ENCODE assay signal across 15 cellular contexts in the genomic region with DNA sequence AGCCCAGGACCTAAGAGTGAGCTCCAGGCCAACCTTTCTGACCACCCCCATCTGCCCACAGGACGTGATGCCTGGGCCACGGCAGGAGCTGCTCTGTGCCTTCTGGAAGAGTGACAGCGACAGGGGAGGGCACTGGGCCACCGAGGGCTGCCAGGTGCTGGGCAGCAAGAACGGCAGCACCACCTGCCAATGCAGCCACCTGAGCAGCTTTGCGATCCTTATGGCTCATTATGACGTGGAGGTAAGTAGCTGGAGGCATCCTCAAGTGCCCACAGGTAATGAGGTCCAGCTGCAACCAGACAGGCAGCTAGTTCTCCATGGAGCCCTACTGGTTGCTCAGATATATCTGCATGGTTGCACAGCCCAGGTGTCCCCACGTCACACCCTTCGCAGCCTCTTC. TPM values are rescaled to one million over a fixed set of nuclear protein-coding genes. Genes with fewer than 3 reads are reported as not detected.
DNase-seq lines count a peak whose midpoint lies in the region; ATAC-seq and TF ChIP-seq lines count a peak whose summit lies in the region.
"Had no signal": no experiment of that assay in that cellular context is flagged by ENCODE, and none has a peak within 500 bp of the region (broad histone marks: within the 10 kb centered on the region; RNA-seq: fewer than 3 reads in every experiment).

No MANE protein-coding gene starts in this region.

- no peak overlapping the region for H2AK5ac ChIP-seq in IMR-90 (ENCODE audit: low read depth, low read length)

- no peaks in the 10 kb centered on the region; the same call in 1 of the 2 replicates for H3K9me3 ChIP-seq in IMR-90 (ENCODE audit: control insufficient read depth, insufficient read depth, low read length)
- H3K9me3 ChIP-seq: ovary, tibial nerve had no signal

- no peak overlapping the region for H2BK15ac ChIP-seq in IMR-90 (ENCODE audit: low read depth, low read length)

- H3K27me3 ChIP-seq in IMR-90 (ENCODE audit: control insufficient read depth, insufficient read depth, low read length) = no peaks in the 10 kb centered on the region
- H3K27me3 ChIP-seq: ovary, tibial nerve had no signal

- H3K4me3 Mint-ChIP-seq in T-helper 1 cell treated with Interleukin-12 subunit alpha and Interleukin-12 subunit beta and Interleukin-4 antibody, amounts not matched to agents 30 μg/mL and 1 μg/mL, for 36 hours = no peak overlapping the region
- no peak overlapping the region for H3K4me3 Mint-ChIP-seq in naive B cell

- peaks cover 9% of the 10 kb centered on the region; the same call in 1 of the 2 replicates for H4K20me1 ChIP-seq in IMR-90 (ENCODE audit: insufficient read depth, low read length)

- H3K56ac ChIP-seq in IMR-90 (ENCODE audit: extremely low read depth, insufficient read depth, low read length) = no peak overlapping the region

- H3K27ac ChIP-seq in IMR-90 (ENCODE audit: insufficient read depth, low read length) = no peak overlapping the region
- H3K27ac ChIP-seq: ovary, tibial nerve had no signal

- H3K4ac ChIP-seq in IMR-90 (ENCODE audit: low read depth, low read length) = no peak overlapping the region

- CTCF ChIA-PET in IMR-90 (lab: Yijun Ruan, JAX) = interaction anchor here (0.8 kb wide), 1 partner anchor 332 kb away, joined by 4 read pairs; a partner anchor contains a TSS

- H3K4me2 ChIP-seq in IMR-90 (ENCODE audit: low read depth, low read length) = no peak overlapping the region
- H3K4me2 ChIP-seq: smooth muscle cell had no signal

- H3K18ac ChIP-seq in IMR-90 (ENCODE audit: low read depth, low read length) = no peak overlapping the region

- no TSS peak for BruUV-seq in IMR-90 (replicated peaks; lab: Mats Ljungman, UMichigan)

- peaks cover 0 to 4% of the 10 kb centered on the region in 2 experiments; a peak in 1 of 4 replicates for H3K79me1 ChIP-seq in IMR-90 (ENCODE audit: low read depth in 1 of 2, low read length in 2 of 2)

- peak; percentile 35 for DNase-seq in NCI-H146 (lab: John Stamatoyannopoulos, UW)
- DNase-seq in NCI-H146 treated with DMSO at 0.1 percent for 48 hours (lab: John Stamatoyannopoulos, UW; ENCODE audit: unreplicated experiment) = no peak
- no peak for DNase-seq in IMR-90
- DNase-seq in naive B cell = no peak
- DNase-seq: mesenchymal stem cell, NCI-H524, ovary, Right ventricle myocardium superior, T1000 had no signal

- H3K9me1 ChIP-seq in IMR-90 (ENCODE audit: insufficient read depth, low read length) = peaks cover 6% of the 10 kb centered on the region; the same call in 1 of the 2 replicates

- H3K36me3 ChIP-seq in IMR-90 (ENCODE audit: control insufficient read depth, insufficient read depth, low read length) = peaks cover 35% of the 10 kb centered on the region
- H3K36me3 ChIP-seq: ovary had no signal

- no peaks in the 10 kb centered on the region for H3K9me3 Mint-ChIP-seq in T-helper 1 cell treated with Interleukin-12 subunit alpha and Interleukin-12 subunit beta and Interleukin-4 antibody, amounts not matched to agents 30 μg/mL and 1 μg/mL, for 36 hours
- no peaks in the 10 kb centered on the region for H3K9me3 Mint-ChIP-seq in naive B cell

- H2AK9ac ChIP-seq in IMR-90 (replicated peaks; ENCODE audit: low read depth, low read length, poor library complexity) = peak overlapping the region; percentile 65

- no peak overlapping the region for H2BK20ac ChIP-seq in IMR-90 (ENCODE audit: low read depth, low read length)

- no peak overlapping the region for H3K14ac ChIP-seq in IMR-90 (replicated peaks; ENCODE audit: low read depth, low read length)

- no peak overlapping the region for H2BK120ac ChIP-seq in IMR-90 (ENCODE audit: low read depth, low read length)

- H3K36me3 Mint-ChIP-seq in T-helper 1 cell treated with Interleukin-12 subunit alpha and Interleukin-12 subunit beta and Interleukin-4 antibody, amounts not matched to agents 30 μg/mL and 1 μg/mL, for 36 hours (ENCODE audit: low read depth) = peaks cover 51% of the 10 kb centered on the region
- peaks cover 6 to 27% of the 10 kb centered on the region in 2 donors for H3K36me3 Mint-ChIP-seq in naive B cell

- H3K9ac ChIP-seq in IMR-90 (ENCODE audit: low read depth, low read length) = no peak overlapping the region

- TF ChIP-seq POLR2A in IMR-90 (IDR thresholded peaks at IDR 0.05; ENCODE audit: low read depth, low read length) = no peak

- H2BK5ac ChIP-seq in IMR-90 (ENCODE audit: low read depth, low read length, poor library complexity, severe bottlenecking) = no peak overlapping the region

- no peak overlapping the region for H4K91ac ChIP-seq in IMR-90 (ENCODE audit: insufficient read depth, low read depth, low read length)

- no peak for TF ChIP-seq CTCF in IMR-90 (conservative IDR thresholded peaks at IDR 0.05; ENCODE audit: low read depth, low read length)

- peaks cover 6% of the 10 kb centered on the region for H3K4me1 Mint-ChIP-seq in T-helper 1 cell treated with Interleukin-12 subunit alpha and Interleukin-12 subunit beta and Interleukin-4 antibody, amounts not matched to agents 30 μg/mL and 1 μg/mL, for 36 hours (ENCODE audit: low read depth)
- H3K4me1 Mint-ChIP-seq in naive B cell = peaks cover 20 to 40% (median 22%) of the 10 kb centered on the region in 3 donors

- no peak overlapping the region for H3K23ac ChIP-seq in IMR-90 (ENCODE audit: low read depth, low read length)

- H3K27ac Mint-ChIP-seq in T-helper 1 cell treated with Interleukin-12 subunit alpha and Interleukin-12 subunit beta and Interleukin-4 antibody, amounts not matched to agents 30 μg/mL and 1 μg/mL, for 36 hours = peak overlapping the region; percentile 62
- H3K27ac Mint-ChIP-seq in naive B cell = peak overlapping the region in 4 of 6 donors; percentile 72 to 91 (median 84)

- H2AFZ ChIP-seq in IMR-90 (replicated peaks; ENCODE audit: low read length, poor library complexity) = no peak overlapping the region

- no peaks in the 10 kb centered on the region for H3K27me3 Mint-ChIP-seq in T-helper 1 cell treated with Interleukin-12 subunit alpha and Interleukin-12 subunit beta and Interleukin-4 antibody, amounts not matched to agents 30 μg/mL and 1 μg/mL, for 36 hours (ENCODE audit: low read depth)
- no peaks in the 10 kb centered on the region for H3K27me3 Mint-ChIP-seq in naive B cell

- in situ Hi-C loops in IMR-90 (cut with MboI; ENCODE audit: low sequenced_read_pairs) = no loop called here

- H3K4me3 ChIP-seq in IMR-90 (ENCODE audit: insufficient read depth, low read depth, low read length) = no peak overlapping the region
- H3K4me3 ChIP-seq: ovary, smooth muscle cell, tibial nerve had no signal

- intact Hi-C loops in IMR-90 (cut with micrococcal nuclease) = no loop called here

- ATAC-seq in IMR-90 (ENCODE audit: low read depth) (no peak), naive B cell (ENCODE audit: low read depth in 2 of 2) (no peak), GM18870 (IDR thresholded peaks at IDR 0.05; ENCODE audit: unreplicated experiment) (no peak), HG03139 (IDR thresholded peaks at IDR 0.05; ENCODE audit: unreplicated experiment) (no peak)
- no peak for ATAC-seq in activated CD4-positive, CD25-positive, alpha-beta regulatory T cell treated with anti-CD3 and anti-CD28 coated beads, Interleukin-2, amount 50 U/mL, for 24 hours

- dilution Hi-C loops in IMR-90 (cut with HindIII; ENCODE audit: low sequenced_read_pairs, unreplicated experiment) = no loop called here

- H3K4me1 ChIP-seq in IMR-90 (ENCODE audit: control insufficient read depth, insufficient read depth, low read length) = no peaks in the 10 kb centered on the region

- no peak overlapping the region for H4K8ac ChIP-seq in IMR-90 (ENCODE audit: low read depth in 2 of 2, low read length in 2 of 2)

- 100% methylated on average over 4 of the region's 9 CpGs; no CpG with 5 or more reads in 1 of the 2 experiments for WGBS in IMR-90 (ENCODE audit: extremely low coverage in 2 of 2, insufficient read length in 1 of 2), 2 experiments

- POLR2A ChIA-PET in IMR-90 (lab: Charles Lee; ENCODE audit: unreplicated experiment) = no interaction called here

- TF ChIP-seq RAD21 in IMR-90 (IDR thresholded peaks at IDR 0.05; ENCODE audit: low read length) = no peak

- no peak overlapping the region for H4K5ac ChIP-seq in IMR-90 (ENCODE audit: low read depth, low read length)

TF ChIP-seq in IMR-90, 13 proteins besides CTCF, POLR2A, EP300 and RAD21 (continues in another document):
- no peak for TF ChIP-seq RFX5 (IDR thresholded peaks at IDR 0.05; ENCODE audit: low read depth, low read length)
- no peak for TF ChIP-seq CEBPB (IDR thresholded peaks at IDR 0.05; ENCODE audit: low read depth, low read length)
- TF ChIP-seq MAZ (IDR thresholded peaks at IDR 0.05; ENCODE audit: borderline replicate concordance, low read depth, low read length) = no peak
- no peak for TF ChIP-seq SMC3 (IDR thresholded peaks at IDR 0.05; ENCODE audit: low read depth, low read length)
- no peak for TF ChIP-seq BHLHE40 (IDR thresholded peaks at IDR 0.05; ENCODE audit: low read depth, low read length)
- TF ChIP-seq NFE2L2 (IDR thresholded peaks at IDR 0.05; ENCODE audit: low read depth, low read length) = no peak
- no peak for TF ChIP-seq MAFK (IDR thresholded peaks at IDR 0.05; ENCODE audit: low read depth, low read length)
- no peak for TF ChIP-seq CHD1 (IDR thresholded peaks at IDR 0.05; ENCODE audit: low read depth, low read length)
- no peak for TF ChIP-seq MXI1 (IDR thresholded peaks at IDR 0.05; ENCODE audit: borderline replicate concordance, low read depth, low read length)

RNA-seq across cellular contexts. Expression of a gene that starts 14.8 kb away (rescaled TPM):
- 77.5 and 83.0 TPM in 2 replicates for total RNA-seq in IMR-90 (2012; rRNA removed)
- polyA plus RNA-seq in IMR-90 (2012; rRNA removed) (82.5 and 89.3 TPM in 2 replicates), naive B cell (ENCODE audit: low read depth in 6 of 6) (100 to 1,000 TPM; 110 to 169 (median 132) TPM)
- 49.4 and 53.9 TPM in 2 replicates for polyA plus RNA-seq in IMR-90 (2012; cell fraction: cytosol; rRNA removed)
- 436 and 719 TPM in 2 replicates for polyA plus RNA-seq in IMR-90 (2012; cell fraction: nucleus; rRNA removed; ENCODE audit: low replicate concordance)

RNA-seq across cellular contexts. Expression of a gene that starts 23.1 kb away (rescaled TPM):
- 7.5 and 7.7 TPM in 2 replicates for total RNA-seq in IMR-90 (2012; rRNA removed)
- polyA plus RNA-seq in IMR-90 (2012; rRNA removed) (14.6 and 15.0 TPM in 2 replicates), naive B cell (ENCODE audit: low read depth in 6 of 6) (10 to 100 TPM; 17.8 to 41.1 (median 31.9) TPM)
- 8.9 and 17.0 TPM in 2 replicates for polyA plus RNA-seq in IMR-90 (2012; cell fraction: cytosol; rRNA removed)
- 20.5 and 31.2 TPM in 2 replicates for polyA plus RNA-seq in IMR-90 (2012; cell fraction: nucleus; rRNA removed; ENCODE audit: low replicate concordance)

RNA-seq across cellular contexts. Expression of a gene that starts 28.8 kb away (rescaled TPM):
- total RNA-seq in IMR-90 (2012; rRNA removed) = 39.4 and 41.4 TPM in 2 replicates
- polyA plus RNA-seq in IMR-90 (2012; rRNA removed) (39.1 and 44.1 TPM in 2 replicates), naive B cell (ENCODE audit: low read depth in 6 of 6) (10 to 100 TPM; 37.1 to 67.9 (median 48.0) TPM)
- polyA plus RNA-seq in IMR-90 (2012; cell fraction: cytosol; rRNA removed) = 58.6 and 63.1 TPM in 2 replicates
- polyA plus RNA-seq in IMR-90 (2012; cell fraction: nucleus; rRNA removed; ENCODE audit: low replicate concordance) = 50.6 and 92.0 TPM in 2 replicates
